ENCODE assay signal across 1 cellular context in genomic region chr15:31326729-31327673, GRCh38.
TF ChIP-seq lines count a peak whose summit lies in the region.

KLF13 (plus strand) TSS chr15:31326835; CDS start chr15:31327213, 378 bp downstream.

TF ChIP-seq in GM12878, 131 proteins besides CTCF, POLR2A, EP300 and RAD21 (continued from another document):
- TF ChIP-seq HSF1 (IDR thresholded peaks at IDR 0.05; ENCODE audit: low read depth, low read length) (no peak), ZNF384 (IDR thresholded peaks at IDR 0.05; ENCODE audit: borderline replicate concordance, low read depth, low read length) (no peak), TCF7 (IDR thresholded peaks at IDR 0.05; ENCODE audit: borderline replicate concordance) (no peak), KDM1A (IDR thresholded peaks at IDR 0.05; ENCODE audit: borderline replicate concordance) (no peak), SKIL (IDR thresholded peaks at IDR 0.05; ENCODE audit: low read depth, poor library complexity, severe bottlenecking) (no peak), HCFC1 (IDR thresholded peaks at IDR 0.05; ENCODE audit: low read length) (peak; percentile 11; the same call in 1 of the 2 replicates), MEF2B (IDR thresholded peaks at IDR 0.05; ENCODE audit: partially characterized antibody, poor library complexity, severe bottlenecking) (no peak), E2F4 (IDR thresholded peaks at IDR 0.05; ENCODE audit: low read depth, low read length) (no peak), YY1 (IDR thresholded peaks at IDR 0.05; ENCODE audit: low read depth, low read length) (peak; percentile 18; the same call in 1 of the 2 replicates), PKNOX1 (IDR thresholded peaks at IDR 0.05) (no peak), ZNF687 (IDR thresholded peaks at IDR 0.05) (peak; percentile 37; the same call in 1 of the 2 replicates), SUZ12 (IDR thresholded peaks at IDR 0.05; ENCODE audit: unreplicated experiment) (no peak), RB1 (IDR thresholded peaks at IDR 0.05; ENCODE audit: borderline replicate concordance) (no peak; the same call in 1 of the 2 replicates), EED (IDR thresholded peaks at IDR 0.05; ENCODE audit: low read depth) (no peak)
